In the genomic region with DNA sequence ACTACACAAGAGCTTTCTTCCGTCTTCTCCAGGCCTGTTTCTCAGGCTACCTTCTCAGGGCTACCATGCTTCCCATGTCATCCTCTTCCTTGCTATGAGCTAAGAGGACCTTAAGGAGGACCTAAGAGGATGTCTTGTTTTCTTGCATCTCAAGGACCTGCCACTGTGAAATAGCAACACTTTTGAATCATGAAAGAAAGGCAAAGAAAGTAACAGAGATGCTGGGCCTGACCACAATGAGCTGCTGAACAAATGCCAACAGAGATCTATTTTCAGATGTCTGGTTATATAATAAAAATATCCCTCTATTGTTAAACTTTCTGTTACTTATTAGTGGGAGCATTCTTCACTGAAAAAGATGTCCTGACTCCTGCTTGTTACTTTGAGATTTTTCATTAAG, we compare ENCODE assay signal across 14 cellular contexts.
"Had no signal": no experiment of that assay in that cellular context is flagged by ENCODE, and none has a peak within 500 bp of the region (broad histone marks: within the 10 kb centered on the region; RNA-seq: fewer than 3 reads in every experiment).

No MANE protein-coding gene starts in this region.

- ATAC-seq: mucosa of descending colon; stimulated activated naive CD8-positive, alpha-beta T cell treated with anti-CD3 and anti-CD28 coated beads, Interleukin-15, Interleukin-2, amounts not matched to agents 100 U/mL and 50 U/mL, for 24 hours had no signal

- H3K4me3 Mint-ChIP-seq: neural crest cell had no signal

- H3K36me3 ChIP-seq: suprapubic skin, upper lobe of left lung had no signal

- H3K9me3 ChIP-seq: mucosa of descending colon, suprapubic skin, upper lobe of left lung had no signal

- H3K4me1 ChIP-seq: upper lobe of left lung had no signal

- H3K9me3 Mint-ChIP-seq: neural crest cell had no signal

- DNase-seq: activated CD4-positive, alpha-beta T cell treated with anti-CD3 and anti-CD28 coated beads for 4 hours; activated naive CD4-positive, alpha-beta T cell treated with Interleukin-2 at 50 U/mL for 16 hours; central memory CD4-positive, alpha-beta T cell; cortex of kidney; effector CD8-positive, alpha-beta T cell; head of caudate nucleus; mammary epithelial cell; mucosa of descending colon; stimulated activated CD4-positive, alpha-beta T cell treated with anti-CD3 and anti-CD28 coated beads, Interleukin-4, amount 100 ng/mL, for 1 hour; stimulated activated CD8-positive, alpha-beta memory T cell treated with anti-CD3 and anti-CD28 coated beads, Interleukin-4, amount 100 ng/mL, for 48 hours; stimulated activated naive CD8-positive, alpha-beta T cell treated with anti-CD3 and anti-CD28 coated beads, Interleukin-15, Interleukin-2, amounts not matched to agents 100 U/mL and 50 U/mL, for 24 hours; upper lobe of left lung had no signal

- H3K4me1 Mint-ChIP-seq: neural crest cell had no signal

- H3K27me3 ChIP-seq: suprapubic skin, upper lobe of left lung had no signal

- H3K27ac ChIP-seq: suprapubic skin, upper lobe of left lung had no signal

- H3K4me3 ChIP-seq: mucosa of descending colon, suprapubic skin, upper lobe of left lung had no signal
